Comparison of ENCODE assay signal across 19 cellular contexts in genomic region chr18:10419420-10420103, GRCh38. TPM values are rescaled to one million over a fixed set of nuclear protein-coding genes. Genes with fewer than 3 reads are reported as not detected.
DNase-seq lines count a peak whose midpoint lies in the region; FAIRE-seq and TF ChIP-seq lines count a peak whose summit lies in the region.
"Had no signal": no experiment of that assay in that cellular context is flagged by ENCODE, and none has a peak within 500 bp of the region (broad histone marks: within the 10 kb centered on the region; RNA-seq: fewer than 3 reads in every experiment).

No MANE protein-coding gene starts in this region.

- POLR2A ChIA-PET in PC-9 (lab: Charles Lee; ENCODE audit: unreplicated experiment) = no interaction called here
- POLR2A ChIA-PET in activated CD4-positive, alpha-beta memory T cell treated with anti-CD3 and anti-CD28 coated beads, Interleukin-2, amount 10 ng/mL, durations not matched to agents 7 days and 5 days (lab: Charles Lee) = no interaction called here

- H3K36me3 ChIP-seq in PC-9 (ENCODE audit: low read depth) = no peaks in the 10 kb centered on the region
- H3K36me3 ChIP-seq in bronchial epithelial cell (ENCODE audit: control insufficient read depth, insufficient read depth, low read length) = no peaks in the 10 kb centered on the region

- H3K4me1 Mint-ChIP-seq in activated CD4-positive, alpha-beta memory T cell treated with anti-CD3 and anti-CD28 coated beads, Interleukin-2, amount 10 ng/mL, durations not matched to agents 7 days and 5 days = no peaks in the 10 kb centered on the region

- H3K9me2 ChIP-seq in PC-9 (ENCODE audit: insufficient read depth) = no peaks in the 10 kb centered on the region

- H2AFZ ChIP-seq in PC-9 = no peak overlapping the region

- BruUV-seq in PC-9 (replicated peaks; lab: Mats Ljungman, UMichigan) = no TSS peak

- no peaks in the 10 kb centered on the region for H3K79me2 ChIP-seq in PC-9 (ENCODE audit: low read depth)

- TF ChIP-seq CTCF in PC-9 (conservative IDR thresholded peaks at IDR 0.05) (no peak), bronchial epithelial cell (IDR thresholded peaks at IDR 0.05; ENCODE audit: insufficient read depth, low read length, severe bottlenecking) (no peak)

- H3K4me1 ChIP-seq in PC-9 (replicated peaks; ENCODE audit: insufficient read depth) = peaks cover 32% of the 10 kb centered on the region

- H3F3A ChIP-seq in PC-9 (ENCODE audit: insufficient read depth, low read depth) = no peaks in the 10 kb centered on the region; the same call in 1 of the 2 replicates

- no peaks in the 10 kb centered on the region for H3K36me3 Mint-ChIP-seq in activated CD4-positive, alpha-beta memory T cell treated with anti-CD3 and anti-CD28 coated beads, Interleukin-2, amount 10 ng/mL, durations not matched to agents 7 days and 5 days (ENCODE audit: low read depth)
- H3K36me3 Mint-ChIP-seq: IgD-negative memory B cell had no signal

- peak overlapping the region; percentile 22; the same call in 1 of the 2 replicates for H3K27ac ChIP-seq in PC-9

- H3K27me3 Mint-ChIP-seq in activated CD4-positive, alpha-beta memory T cell treated with anti-CD3 and anti-CD28 coated beads, Interleukin-2, amount 10 ng/mL, durations not matched to agents 7 days and 5 days = no peaks in the 10 kb centered on the region

- 0 out of 2 replicates have a peak, but pooled peaks cover 4% of the 10 kb centered on the region for H3K9me3 ChIP-seq in PC-9 (ENCODE audit: insufficient read depth, low read depth)

- H3K4me3 Mint-ChIP-seq in activated CD4-positive, alpha-beta memory T cell treated with anti-CD3 and anti-CD28 coated beads, Interleukin-2, amount 10 ng/mL, durations not matched to agents 7 days and 5 days = no peak overlapping the region
- H3K4me3 Mint-ChIP-seq: CD4-positive, alpha-beta T cell; dendritic cell treated with granulocyte-macrophage colony-stimulating factor and Interleukin-4, amounts not matched to agents 40 ng/mL and 50 ng/mL, for 4 days; IgD-negative memory B cell; neural crest cell had no signal

- FAIRE-seq in bronchial epithelial cell (lab: Jason Lieb, UNC) = peak; percentile 70

- no peak overlapping the region for H3K27ac Mint-ChIP-seq in activated CD4-positive, alpha-beta memory T cell treated with anti-CD3 and anti-CD28 coated beads, Interleukin-2, amount 10 ng/mL, durations not matched to agents 7 days and 5 days
- H3K27ac Mint-ChIP-seq: CD4-positive, alpha-beta T cell; dendritic cell treated with granulocyte-macrophage colony-stimulating factor and Interleukin-4, amounts not matched to agents 40 ng/mL and 50 ng/mL, for 4 days had no signal

- no peak overlapping the region for H3K4me3 ChIP-seq in PC-9
- H3K4me3 ChIP-seq in bronchial epithelial cell (ENCODE audit: low read depth, low read length) = no peak overlapping the region

- no peak overlapping the region for H3K4me2 ChIP-seq in PC-9

- no peaks in the 10 kb centered on the region for H4K20me1 ChIP-seq in PC-9 (ENCODE audit: insufficient read depth)

- intact Hi-C loops in PC-9 (cut with micrococcal nuclease; ENCODE audit: unreplicated experiment) = no loop called here
- intact Hi-C loops in posterior vena cava (cut with DNase I) = no loop called here

- H3K27me3 ChIP-seq in PC-9 (ENCODE audit: insufficient read depth, low read depth) (no peaks in the 10 kb centered on the region), bronchial epithelial cell (ENCODE audit: control insufficient read depth, insufficient read depth, low read length) (peaks cover 2% of the 10 kb centered on the region)

- DNase-seq in EH (ENCODE audit: low read depth) = peak; percentile 52
- peak in 1 of 2 experiments; percentile 75 for DNase-seq in PC-9
- no peak for DNase-seq in bronchial epithelial cell (ENCODE audit: low read depth)
- DNase-seq in kidney tubule cell (ENCODE audit: low spot score) = peak; percentile 42
- no peak for DNase-seq in activated naive CD4-positive, alpha-beta T cell (lab: John Stamatoyannopoulos, UW)
- DNase-seq in activated CD4-positive, alpha-beta memory T cell treated with anti-CD3 and anti-CD28 coated beads, Interleukin-2, amount 10 ng/mL, durations not matched to agents 7 days and 5 days = no peak
- DNase-seq in posterior vena cava (ENCODE audit: low spot score) = no peak
- no peak for DNase-seq in cerebellar nuclear complex (lab: John Stamatoyannopoulos, UW)
- DNase-seq: ACHN; activated CD4-positive, alpha-beta T cell treated with anti-CD3 and anti-CD28 coated beads for 48 hours; CD4-positive, alpha-beta T cell; DMS53; H7; NCI-H187 treated with DMSO at 0.1 percent for 48 hours; NCI-H446; NK-92 treated with Interleukin-12 subunit alpha and Interleukin-12 subunit beta, amount 100 ng/mL, for 24 hours had no signal

- CTCF ChIA-PET in PC-9 (lab: Charles Lee) = no interaction called here
- CTCF ChIA-PET in activated CD4-positive, alpha-beta memory T cell treated with anti-CD3 and anti-CD28 coated beads, Interleukin-2, amount 10 ng/mL, durations not matched to agents 7 days and 5 days (lab: Charles Lee) = no interaction called here

- no peaks in the 10 kb centered on the region for H3K9me3 Mint-ChIP-seq in activated CD4-positive, alpha-beta memory T cell treated with anti-CD3 and anti-CD28 coated beads, Interleukin-2, amount 10 ng/mL, durations not matched to agents 7 days and 5 days

RNA-seq across cellular contexts. Expression of gene APCDD1, which starts 34.9 kb away (rescaled TPM):
- not detected in 2 replicates for total RNA-seq in PC-9 (2021)
- under 0.01 and 0.64 TPM in 2 replicates for total RNA-seq in bronchial epithelial cell
- not detected for total RNA-seq in activated CD4-positive, alpha-beta memory T cell treated with anti-CD3 and anti-CD28 coated beads, Interleukin-2, amount 10 ng/mL, durations not matched to agents 7 days and 5 days
- 10 to 100 TPM; 13.9 to 38.5 TPM for total RNA-seq in posterior vena cava
- total RNA-seq: CD4-positive, alpha-beta T cell had no signal

Comparison
In these comparisons a context has a peak if more than half of its experiments do, and no peak if none do; other contexts are left out.
1. DNase-seq: peak in EH (single experiment) and kidney tubule cell (single experiment); none in bronchial epithelial cell (single experiment), activated naive CD4-positive, alpha-beta T cell (0 of 4), activated CD4-positive, alpha-beta memory T cell treated with anti-CD3 and anti-CD28 coated beads, Interleukin-2, amount 10 ng/mL, durations not matched to agents 7 days and 5 days (single experiment), posterior vena cava (single experiment) and cerebellar nuclear complex (0 of 2).